In the genomic region with DNA sequence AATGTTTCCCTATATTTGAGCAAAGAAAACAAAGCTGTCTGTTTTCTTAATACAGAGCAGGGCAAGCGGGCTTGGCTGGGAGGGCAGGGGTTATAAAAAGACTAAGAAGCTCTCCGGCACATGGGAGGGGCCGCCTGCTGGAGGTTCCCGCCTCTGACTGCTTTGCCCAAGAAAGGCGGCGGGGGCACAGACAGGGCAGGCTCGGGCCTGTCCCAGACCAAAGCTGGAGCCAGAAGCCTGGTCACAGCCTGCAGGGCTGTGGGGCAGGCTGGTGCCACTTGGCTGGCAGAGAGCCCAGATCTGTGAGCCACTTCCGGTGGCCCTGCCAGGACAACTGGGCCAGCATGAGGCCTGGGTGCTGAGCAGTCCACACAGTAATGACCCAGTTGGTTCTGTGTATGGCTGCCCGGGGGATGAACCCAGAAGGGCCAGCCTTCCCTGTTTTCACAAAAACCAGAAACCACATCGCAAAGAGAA, we compare ENCODE assay signal across 1 cellular context.
A peak's percentile ranks its signal among the peaks of the same experiment; 100 is the strongest.
TF ChIP-seq lines count a peak whose summit lies in the region.

No MANE protein-coding gene starts in this region.

TF ChIP-seq in HepG2, 621 proteins besides CTCF, POLR2A, EP300 and RAD21 (continued from another document and continues in another):
- TF ChIP-seq AKNA (CRISPR knock-in tag; IDR thresholded peaks at IDR 0.05; ENCODE audit: borderline replicate concordance) (no peak), ASH2L (IDR thresholded peaks at IDR 0.05; ENCODE audit: insufficient read length, low read depth, low read length) (no peak), KDM3A (CRISPR knock-in tag; IDR thresholded peaks at IDR 0.05; ENCODE audit: low read depth) (no peak), GATA4 (IDR thresholded peaks at IDR 0.05; ENCODE audit: borderline replicate concordance, low read depth) (no peak), ZNF724P (CRISPR knock-in tag; IDR thresholded peaks at IDR 0.05; ENCODE audit: borderline replicate concordance) (no peak), ZNF296 (CRISPR knock-in tag; conservative IDR thresholded peaks at IDR 0.05) (no peak), MEIS2 (CRISPR knock-in tag; IDR thresholded peaks at IDR 0.05) (no peak), HNF1A (IDR thresholded peaks at IDR 0.05; ENCODE audit: low read depth) (no peak), HNF1A (CRISPR knock-in tag; IDR thresholded peaks at IDR 0.05; ENCODE audit: borderline replicate concordance) (0 out of 2 replicates have a peak, but pooled peaks have one; percentile 30), ZNF550 (CRISPR knock-in tag; IDR thresholded peaks at IDR 0.05; ENCODE audit: borderline replicate concordance) (no peak), RFX3 (CRISPR knock-in tag; IDR thresholded peaks at IDR 0.05) (no peak), ZNF343 (CRISPR knock-in tag; IDR thresholded peaks at IDR 0.05) (no peak), ZNF274 (CRISPR knock-in tag; IDR thresholded peaks at IDR 0.05) (no peak), ZNF460 (CRISPR knock-in tag; IDR thresholded peaks at IDR 0.05; ENCODE audit: borderline replicate concordance) (no peak), ZMYM3 (CRISPR knock-in tag; IDR thresholded peaks at IDR 0.05) (no peak; the same call in 1 of the 2 replicates), CBFB (CRISPR knock-in tag; IDR thresholded peaks at IDR 0.05) (no peak), ZBTB21 (CRISPR knock-in tag; IDR thresholded peaks at IDR 0.05) (no peak), PITX1 (CRISPR knock-in tag; IDR thresholded peaks at IDR 0.05) (no peak; the same call in 1 of the 2 replicates), HDAC1 (CRISPR knock-in tag; IDR thresholded peaks at IDR 0.05) (0 out of 2 replicates have a peak, but pooled peaks have one; percentile 40), ZNF576 (CRISPR knock-in tag; IDR thresholded peaks at IDR 0.05) (no peak), SPEN (CRISPR knock-in tag; IDR thresholded peaks at IDR 0.05; ENCODE audit: low read depth) (0 out of 2 replicates have a peak, but pooled peaks have one; percentile 6), ZNF432 (CRISPR knock-in tag; IDR thresholded peaks at IDR 0.05; ENCODE audit: borderline replicate concordance) (no peak), ZNF44 (CRISPR knock-in tag; IDR thresholded peaks at IDR 0.05) (no peak), NBN (conservative IDR thresholded peaks at IDR 0.05) (no peak), ATF7-NPFF (CRISPR knock-in tag; IDR thresholded peaks at IDR 0.05; ENCODE audit: low read depth) (no peak), ZHX1 (CRISPR knock-in tag; IDR thresholded peaks at IDR 0.05; ENCODE audit: low read depth) (no peak), MYNN (CRISPR knock-in tag; IDR thresholded peaks at IDR 0.05; ENCODE audit: low read depth) (no peak), ZNF737 (CRISPR knock-in tag; IDR thresholded peaks at IDR 0.05; ENCODE audit: borderline replicate concordance) (no peak), NFKB2 (CRISPR knock-in tag; IDR thresholded peaks at IDR 0.05; ENCODE audit: borderline replicate concordance) (peak; percentile 80; the same call in 1 of the 2 replicates), ZNF766 (CRISPR knock-in tag; IDR thresholded peaks at IDR 0.05; ENCODE audit: borderline replicate concordance) (no peak), ZNF691 (CRISPR knock-in tag; IDR thresholded peaks at IDR 0.05; ENCODE audit: borderline replicate concordance, low read depth) (no peak), ZNF263 (CRISPR knock-in tag; IDR thresholded peaks at IDR 0.05) (no peak), ZNF501 (CRISPR knock-in tag; IDR thresholded peaks at IDR 0.05) (no peak), FIP1L1 (IDR thresholded peaks at IDR 0.05; ENCODE audit: borderline replicate concordance, insufficient read depth, low read depth, low read length) (no peak), ETV5 (CRISPR knock-in tag; IDR thresholded peaks at IDR 0.05; ENCODE audit: borderline replicate concordance) (peak; percentile 86)
- TF ChIP-seq, protein P1, sequence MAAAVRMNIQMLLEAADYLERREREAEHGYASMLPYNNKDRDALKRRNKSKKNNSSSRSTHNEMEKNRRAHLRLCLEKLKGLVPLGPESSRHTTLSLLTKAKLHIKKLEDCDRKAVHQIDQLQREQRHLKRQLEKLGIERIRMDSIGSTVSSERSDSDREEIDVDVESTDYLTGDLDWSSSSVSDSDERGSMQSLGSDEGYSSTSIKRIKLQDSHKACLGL (CRISPR knock-in tag; IDR thresholded peaks at IDR 0.05), result no peak
- TF ChIP-seq, protein P2, sequence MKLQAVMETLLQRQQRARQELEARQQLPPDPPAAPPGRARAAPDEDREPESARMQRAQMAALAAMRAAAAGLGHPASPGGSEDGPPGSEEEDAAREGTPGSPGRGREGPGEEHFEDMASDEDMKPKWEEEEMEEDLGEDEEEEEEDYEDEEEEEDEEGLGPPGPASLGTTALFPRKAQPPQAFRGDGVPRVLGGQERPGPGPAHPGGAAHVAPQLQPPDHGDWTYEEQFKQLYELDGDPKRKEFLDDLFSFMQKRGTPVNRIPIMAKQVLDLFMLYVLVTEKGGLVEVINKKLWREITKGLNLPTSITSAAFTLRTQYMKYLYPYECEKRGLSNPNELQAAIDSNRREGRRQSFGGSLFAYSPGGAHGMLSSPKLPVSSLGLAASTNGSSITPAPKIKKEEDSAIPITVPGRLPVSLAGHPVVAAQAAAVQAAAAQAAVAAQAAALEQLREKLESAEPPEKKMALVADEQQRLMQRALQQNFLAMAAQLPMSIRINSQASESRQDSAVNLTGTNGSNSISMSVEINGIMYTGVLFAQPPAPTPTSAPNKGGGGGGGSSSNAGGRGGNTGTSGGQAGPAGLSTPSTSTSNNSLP (IDR thresholded peaks at IDR 0.05; ENCODE audit: low read depth, low read length), result no peak
- TF ChIP-seq, protein P3, sequence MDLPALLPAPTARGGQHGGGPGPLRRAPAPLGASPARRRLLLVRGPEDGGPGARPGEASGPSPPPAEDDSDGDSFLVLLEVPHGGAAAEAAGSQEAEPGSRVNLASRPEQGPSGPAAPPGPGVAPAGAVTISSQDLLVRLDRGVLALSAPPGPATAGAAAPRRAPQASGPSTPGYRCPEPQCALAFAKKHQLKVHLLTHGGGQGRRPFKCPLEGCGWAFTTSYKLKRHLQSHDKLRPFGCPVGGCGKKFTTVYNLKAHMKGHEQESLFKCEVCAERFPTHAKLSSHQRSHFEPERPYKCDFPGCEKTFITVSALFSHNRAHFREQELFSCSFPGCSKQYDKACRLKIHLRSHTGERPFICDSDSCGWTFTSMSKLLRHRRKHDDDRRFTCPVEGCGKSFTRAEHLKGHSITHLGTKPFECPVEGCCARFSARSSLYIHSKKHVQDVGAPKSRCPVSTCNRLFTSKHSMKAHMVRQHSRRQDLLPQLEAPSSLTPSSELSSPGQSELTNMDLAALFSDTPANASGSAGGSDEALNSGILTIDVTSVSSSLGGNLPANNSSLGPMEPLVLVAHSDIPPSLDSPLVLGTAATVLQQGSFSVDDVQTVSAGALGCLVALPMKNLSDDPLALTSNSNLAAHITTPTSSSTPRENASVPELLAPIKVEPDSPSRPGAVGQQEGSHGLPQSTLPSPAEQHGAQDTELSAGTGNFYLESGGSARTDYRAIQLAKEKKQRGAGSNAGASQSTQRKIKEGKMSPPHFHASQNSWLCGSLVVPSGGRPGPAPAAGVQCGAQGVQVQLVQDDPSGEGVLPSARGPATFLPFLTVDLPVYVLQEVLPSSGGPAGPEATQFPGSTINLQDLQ (CRISPR knock-in tag; IDR thresholded peaks at IDR 0.05), result no peak
- TF ChIP-seq, protein P4, sequence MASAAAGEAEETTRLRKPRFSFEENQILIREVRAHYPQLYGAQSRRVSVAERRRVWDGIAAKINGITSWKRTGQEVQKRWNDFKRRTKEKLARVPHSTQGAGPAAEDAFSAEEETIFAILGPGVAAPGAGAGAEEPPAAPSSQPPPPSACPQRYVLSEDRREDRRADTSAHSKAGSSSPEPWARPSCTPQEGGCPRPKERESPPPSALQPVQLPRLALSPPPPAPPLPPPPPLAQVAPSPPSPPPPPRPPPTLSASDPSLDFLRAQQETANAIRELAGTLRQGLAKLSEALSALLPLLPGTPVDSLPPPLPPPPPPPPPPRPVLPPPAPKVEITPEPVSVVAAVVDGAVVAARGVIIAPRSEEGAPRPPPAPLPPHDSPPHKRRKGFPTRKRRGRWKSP (CRISPR knock-in tag; IDR thresholded peaks at IDR 0.05), result 0 out of 2 replicates have a peak, but pooled peaks have one; percentile 8
